10 cellular contexts compared by ENCODE assay signal in the genomic region with DNA sequence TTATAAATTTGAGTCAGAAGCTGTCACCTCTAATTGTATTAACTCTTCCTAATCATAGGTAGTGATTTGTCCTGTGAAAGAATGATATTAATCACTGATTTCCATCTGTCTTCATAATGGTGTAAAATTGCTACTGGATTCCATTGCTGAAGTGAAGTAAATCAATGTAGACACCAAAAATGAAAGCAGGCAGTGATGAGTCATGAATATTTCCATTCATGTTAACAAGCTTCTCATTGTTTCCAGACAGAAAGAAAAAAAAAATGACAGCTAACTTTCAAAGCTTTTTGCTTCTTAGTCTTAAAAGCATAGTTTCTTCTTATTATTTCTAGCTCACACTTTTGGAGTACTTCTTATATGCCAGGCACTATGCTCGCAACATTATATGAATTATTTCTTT. TPM values are rescaled to one million over a fixed set of nuclear protein-coding genes. Genes with fewer than 3 reads are reported as not detected.
A peak's percentile ranks its signal among the peaks of the same experiment; 100 is the strongest.
DNase-seq lines count a peak whose midpoint lies in the region; ATAC-seq and TF ChIP-seq lines count a peak whose summit lies in the region.
"Had no signal": no experiment of that assay in that cellular context is flagged by ENCODE, and none has a peak within 500 bp of the region (broad histone marks: within the 10 kb centered on the region; RNA-seq: fewer than 3 reads in every experiment).

No MANE protein-coding gene starts in this region.

- no peak overlapping the region for H3K4me3 ChIP-seq in fibroblast of the aortic adventitia (ENCODE audit: low read depth, low read length)

- H3K27ac Mint-ChIP-seq in stimulated activated effector memory CD8-positive, alpha-beta T cell treated with anti-CD3 and anti-CD28 coated beads, Interleukin-12 subunit alpha, Interleukin-12 subunit beta, amount 100 ng/mL, for 72 hours: peak overlapping the region; percentile 91
- no peak overlapping the region for H3K27ac Mint-ChIP-seq in endothelial cell (ENCODE audit: unreplicated experiment)
- H3K27ac Mint-ChIP-seq: T-cell had no signal

- H3K4me3 Mint-ChIP-seq in stimulated activated effector memory CD8-positive, alpha-beta T cell treated with anti-CD3 and anti-CD28 coated beads, Interleukin-12 subunit alpha, Interleukin-12 subunit beta, amount 100 ng/mL, for 72 hours: peak overlapping the region; percentile 13
- no peak overlapping the region for H3K4me3 Mint-ChIP-seq in endothelial cell (ENCODE audit: unreplicated experiment)
- H3K4me3 Mint-ChIP-seq: natural killer cell had no signal

- no peak overlapping the region for H3K27ac ChIP-seq in RWPE1

- H3K4me1 Mint-ChIP-seq in stimulated activated effector memory CD8-positive, alpha-beta T cell treated with anti-CD3 and anti-CD28 coated beads, Interleukin-12 subunit alpha, Interleukin-12 subunit beta, amount 100 ng/mL, for 72 hours: peaks cover 20% of the 10 kb centered on the region
- no peaks in the 10 kb centered on the region for H3K4me1 Mint-ChIP-seq in endothelial cell (ENCODE audit: unreplicated experiment)

- CTCF ChIA-PET in RWPE1 (lab: Yijun Ruan, JAX): interaction anchor here (0.6 kb wide), 4 partner anchors 13 to 1087 kb away, joined by 3 read pairs; a partner anchor contains a TSS

- TF ChIP-seq CTCF in RWPE1 (conservative IDR thresholded peaks at IDR 0.05; ENCODE audit: low read depth): no peak
- TF ChIP-seq CTCF in fibroblast of the aortic adventitia (IDR thresholded peaks at IDR 0.05; ENCODE audit: insufficient read depth, low read length): no peak
- no peak for TF ChIP-seq CTCF in endothelial cell (IDR thresholded peaks at IDR 0.05; ENCODE audit: unreplicated experiment)

- peak; percentile 82 for ATAC-seq in stimulated activated effector memory CD8-positive, alpha-beta T cell treated with anti-CD3 and anti-CD28 coated beads, Interleukin-12 subunit alpha, Interleukin-12 subunit beta, amount 100 ng/mL, for 72 hours

- H3K27me3 Mint-ChIP-seq in endothelial cell (ENCODE audit: unreplicated experiment): peaks cover 2% of the 10 kb centered on the region
- H3K27me3 Mint-ChIP-seq: T-cell had no signal

- peak; percentile 33 for DNase-seq in NOMO-1 treated with DMSO at 0.1 percent for 48 hours (lab: John Stamatoyannopoulos, UW; ENCODE audit: unreplicated experiment)
- no peak for DNase-seq in NOMO-1 treated with dmso at 0.1 percent for 144 hours (lab: John Stamatoyannopoulos, UW; ENCODE audit: unreplicated experiment)
- DNase-seq in RWPE1 (ENCODE audit: low spot score): peak; percentile 80
- DNase-seq in fibroblast of the aortic adventitia (ENCODE audit: low read depth): peak; percentile 84
- no peak for DNase-seq in stimulated activated effector memory CD8-positive, alpha-beta T cell treated with anti-CD3 and anti-CD28 coated beads, Interleukin-12 subunit alpha, Interleukin-12 subunit beta, amount 100 ng/mL, for 72 hours (ENCODE audit: low spot score in 2 of 2)
- no peak for DNase-seq in NCI-H446 (lab: John Stamatoyannopoulos, UW)
- no peak for DNase-seq in endothelial cell (ENCODE audit: low spot score)
- no peak for DNase-seq in activated CD8-positive, alpha-beta memory T cell treated with anti-CD3 and anti-CD28 coated beads for 24 hours
- DNase-seq: natural killer cell, T-cell had no signal

- H3K36me3 Mint-ChIP-seq in stimulated activated effector memory CD8-positive, alpha-beta T cell treated with anti-CD3 and anti-CD28 coated beads, Interleukin-12 subunit alpha, Interleukin-12 subunit beta, amount 100 ng/mL, for 72 hours: no peaks in the 10 kb centered on the region
- H3K36me3 Mint-ChIP-seq in endothelial cell (ENCODE audit: low read depth, unreplicated experiment): no peaks in the 10 kb centered on the region
- H3K36me3 Mint-ChIP-seq: natural killer cell, T-cell had no signal

- peaks cover 2% of the 10 kb centered on the region for H3K9me3 Mint-ChIP-seq in stimulated activated effector memory CD8-positive, alpha-beta T cell treated with anti-CD3 and anti-CD28 coated beads, Interleukin-12 subunit alpha, Interleukin-12 subunit beta, amount 100 ng/mL, for 72 hours
- no peaks in the 10 kb centered on the region for H3K9me3 Mint-ChIP-seq in endothelial cell (ENCODE audit: unreplicated experiment)
- H3K9me3 Mint-ChIP-seq: natural killer cell, T-cell had no signal

- POLR2A ChIA-PET in RWPE1 (lab: Yijun Ruan, JAX; ENCODE audit: low non-redundant PET): no interaction called here

RNA-seq across cellular contexts. Expression of a gene that starts 21.5 kb away (rescaled TPM):
- total RNA-seq in fibroblast of the aortic adventitia (ENCODE audit: low replicate concordance) (263 and 378 TPM in 2 replicates), endothelial cell (ENCODE audit: unreplicated experiment) (27.0 TPM)

RNA-seq across cellular contexts. Expression of a gene that starts 32.5 kb away (rescaled TPM):
- 2.2 and 5.0 TPM in 2 replicates for total RNA-seq in fibroblast of the aortic adventitia (ENCODE audit: low replicate concordance)
- total RNA-seq in endothelial cell (ENCODE audit: unreplicated experiment): 0.85 TPM

Comparison
In these comparisons a context has a peak if more than half of its experiments do, and no peak if none do; other contexts are left out.
1. DNase-seq: peak in NOMO-1 treated with DMSO at 0.1 percent for 48 hours (single experiment), RWPE1 (single experiment) and fibroblast of the aortic adventitia (single experiment); none in NOMO-1 treated with dmso at 0.1 percent for 144 hours (single experiment), stimulated activated effector memory CD8-positive, alpha-beta T cell treated with anti-CD3 and anti-CD28 coated beads, Interleukin-12 subunit alpha, Interleukin-12 subunit beta, amount 100 ng/mL, for 72 hours (0 of 2), NCI-H446 (0 of 2), endothelial cell (single experiment) and activated CD8-positive, alpha-beta memory T cell treated with anti-CD3 and anti-CD28 coated beads for 24 hours (single experiment).